8 cellular contexts compared by ENCODE assay signal in genomic region chr14:103522649-103523582, GRCh38. TPM values are rescaled to one million over a fixed set of nuclear protein-coding genes. Genes with fewer than 3 reads are reported as not detected.
DNase-seq lines count a peak whose midpoint lies in the region; ATAC-seq, FAIRE-seq and TF ChIP-seq lines count a peak whose summit lies in the region.

Gene CKB, minus strand, starts transcription at chr14:103522830. Its CDS starts 337 bp downstream, at chr14:103522493.

- TF ChIP-seq CTCF in HepG2 (CRISPR knock-in tag; IDR thresholded peaks at IDR 0.05): no peak

- H3K36me3 ChIP-seq in HepG2 (replicated peaks in 1 of 2; ENCODE audit: control insufficient read depth in 1 of 2, insufficient read depth in 2 of 2, low read length in 2 of 2): peaks cover 0 to 10% of the 10 kb centered on the region in 2 experiments; a peak in 3 of 5 replicates
- peaks cover 0 to 5% (median 0%) of the 10 kb centered on the region in 5 donors for H3K36me3 ChIP-seq in subcutaneous abdominal adipose tissue (ENCODE audit: control insufficient read depth in 5 of 5, insufficient read depth in 5 of 5, low read length in 5 of 5)

- POLR2A ChIA-PET in HepG2 (lab: Yijun Ruan, JAX): interaction anchor here (1.1 to 1.6 kb wide), 4 partner anchors 13 to 27 kb away, joined by 3 to 9 read pairs (median 5); no protein-coding TSS in a partner anchor

- in situ Hi-C loops in HepG2 (cut with HindIII; ENCODE audit: extremely low pct_ligation_motif_present, low pct_unique_long_range_greater_than_20kb): no loop called here

- peak; percentile 30 for DNase-seq in COLO829 (ENCODE audit: low spot score)
- peak; percentile 91 for DNase-seq in HuH-7 (ENCODE audit: low spot score)
- DNase-seq in RPMI8226: peak; percentile 75
- DNase-seq in dermis blood vessel endothelial cell: peak; percentile 57
- no peak for DNase-seq in HepG2 (ENCODE audit: low spot score)
- no peak for DNase-seq in MV-4-11 (lab: John Stamatoyannopoulos, UW)

- no peaks in the 10 kb centered on the region for H4K20me1 ChIP-seq in HepG2 (ENCODE audit: insufficient read depth, low read length)

- no peak within 1 kb of the TSS for H2AFZ ChIP-seq in HepG2 (ENCODE audit: low read length)

- H3K27me3 ChIP-seq in HepG2 (ENCODE audit: control insufficient read depth in 1 of 2, insufficient read depth in 2 of 2, low read length in 2 of 2) (no peaks in the 10 kb centered on the region), subcutaneous abdominal adipose tissue (ENCODE audit: control insufficient read depth in 5 of 5, insufficient read depth in 4 of 5, low read length in 5 of 5) (no peaks in the 10 kb centered on the region)

- 57% methylated on average over 36 of the region's 107 CpGs for WGBS in HepG2 (ENCODE audit: low lambda C conversion rate)

- CTCF ChIA-PET in HepG2 (lab: Yijun Ruan, JAX; ENCODE audit: low intra/inter-chr PET ratio, low total read pairs): no interaction called here

- peaks cover 7% of the 10 kb centered on the region for H3K79me2 ChIP-seq in HepG2 (ENCODE audit: insufficient read depth, low read length)

- H3K9me3 ChIP-seq in HepG2 (ENCODE audit: low read length) (no peaks in the 10 kb centered on the region), subcutaneous abdominal adipose tissue (ENCODE audit: control insufficient read depth in 5 of 5, low read length in 5 of 5) (no peaks in the 10 kb centered on the region)

- H3K9ac ChIP-seq in HepG2 (ENCODE audit: insufficient read depth, low read depth, low read length) (peak within 1 kb of the TSS; percentile 73), subcutaneous abdominal adipose tissue (ENCODE audit: low read length in 5 of 5) (peak within 1 kb of the TSS in 1 of 5 donors; percentile 52)

- no peak for FAIRE-seq in HepG2 (lab: Jason Lieb, UNC)

- no peak for TF ChIP-seq RAD21 in HepG2 (CRISPR knock-in tag; IDR thresholded peaks at IDR 0.05)

- H3K4me2 ChIP-seq in HepG2 (ENCODE audit: low read depth, low read length): peak within 1 kb of the TSS; percentile 85

- peak; percentile 8 for ATAC-seq in HepG2
- no peak for ATAC-seq in HG03095 (IDR thresholded peaks at IDR 0.05; ENCODE audit: unreplicated experiment)

- H3K4me3 ChIP-seq in HepG2 (replicated peaks in 1 of 3; ENCODE audit: insufficient read depth in 1 of 3, low read depth in 2 of 3, low read length in 3 of 3) (peak within 1 kb of the TSS; percentile 68 to 81 (median 70); a peak in 5 of 6 replicates), subcutaneous abdominal adipose tissue (ENCODE audit: low read depth in 1 of 5, low read length in 5 of 5) (peak within 1 kb of the TSS in 4 of 5 donors; percentile 63 to 73 (median 66))

- TF ChIP-seq EP300 in HepG2 (IDR thresholded peaks at IDR 0.05; ENCODE audit: low read depth in 2 of 2, low read length in 2 of 2) (no peak), HepG2 (CRISPR knock-in tag; IDR thresholded peaks at IDR 0.05; ENCODE audit: borderline replicate concordance) (no peak)

- TF ChIP-seq POLR2A in HepG2 (IDR thresholded peaks at IDR 0.05; ENCODE audit: insufficient read depth in 1 of 2, low read depth in 2 of 2, low read length in 2 of 2): peak; percentile 67 to 82

- BruUV-seq in HepG2 (replicated peaks; lab: Mats Ljungman, UMichigan): no TSS peak

- H3K27ac ChIP-seq in HepG2 (ENCODE audit: extremely low read length, insufficient read depth, low read length) (peak within 1 kb of the TSS; percentile 39), subcutaneous abdominal adipose tissue (ENCODE audit: low read depth, low read length) (no peak within 1 kb of the TSS)

- H3K4me1 ChIP-seq in HepG2 (ENCODE audit: insufficient read depth, low read length): peaks cover 66% of the 10 kb centered on the region
- H3K4me1 ChIP-seq in subcutaneous abdominal adipose tissue (ENCODE audit: control insufficient read depth in 5 of 5, insufficient read depth in 5 of 5, low read length in 5 of 5): peaks cover 1 to 74% (median 59%) of the 10 kb centered on the region in 5 donors

- intact Hi-C loops in HepG2 (cut with micrococcal nuclease; ENCODE audit: unreplicated experiment): no loop called here

TF ChIP-seq in HepG2, 621 proteins besides CTCF, POLR2A, EP300 and RAD21 (continues in another document):
- no peak for TF ChIP-seq ZNF224 (CRISPR knock-in tag; IDR thresholded peaks at IDR 0.05)
- TF ChIP-seq ZNF766 (CRISPR knock-in tag; IDR thresholded peaks at IDR 0.05; ENCODE audit: borderline replicate concordance): no peak
- TF ChIP-seq, protein P1, sequence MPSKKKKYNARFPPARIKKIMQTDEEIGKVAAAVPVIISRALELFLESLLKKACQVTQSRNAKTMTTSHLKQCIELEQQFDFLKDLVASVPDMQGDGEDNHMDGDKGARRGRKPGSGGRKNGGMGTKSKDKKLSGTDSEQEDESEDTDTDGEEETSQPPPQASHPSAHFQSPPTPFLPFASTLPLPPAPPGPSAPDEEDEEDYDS (CRISPR knock-in tag; IDR thresholded peaks at IDR 0.05): peak; percentile 81
- TF ChIP-seq ZBTB7A (CRISPR knock-in tag; IDR thresholded peaks at IDR 0.05): peak; percentile 47; the same call in 1 of the 2 replicates
- no peak for TF ChIP-seq RARA (CRISPR knock-in tag; IDR thresholded peaks at IDR 0.05)
- TF ChIP-seq RFX5 (IDR thresholded peaks at IDR 0.05; ENCODE audit: low read depth, low read length): no peak
- no peak for TF ChIP-seq KAT2B (IDR thresholded peaks at IDR 0.05; ENCODE audit: borderline replicate concordance, low read depth, low read length)
- no peak for TF ChIP-seq NFATC3 (CRISPR knock-in tag; IDR thresholded peaks at IDR 0.05)
- TF ChIP-seq NFYB (CRISPR knock-in tag; IDR thresholded peaks at IDR 0.05): peak; percentile 82
- no peak for TF ChIP-seq ZBTB44 (CRISPR knock-in tag; IDR thresholded peaks at IDR 0.05)
- no peak for TF ChIP-seq HNF4A (CRISPR knock-in tag; IDR thresholded peaks at IDR 0.05)
- TF ChIP-seq MTERF4 (CRISPR knock-in tag; IDR thresholded peaks at IDR 0.05): no peak
- peak; percentile 38; the same call in 1 of the 2 replicates for TF ChIP-seq PATZ1 (CRISPR knock-in tag; IDR thresholded peaks at IDR 0.05)

RNA-seq across cellular contexts. Expression of gene CKB, which starts in this region (rescaled TPM):
- total RNA-seq in dermis blood vessel endothelial cell (2.6 and 3.2 TPM in 2 replicates), HepG2 (2016; rRNA removed; fragmentation: Illumina TruSeq; extraction: Trizol) (82.3 and 92.4 TPM in 2 replicates)
- 35.0 and 38.6 TPM in 2 replicates for total RNA-seq in HepG2 (2016; cell fraction: cytosol; rRNA removed; fragmentation: Illumina TruSeq; extraction: Trizol; ENCODE audit: low read depth)
- 77.0 and 90.7 TPM in 2 replicates for total RNA-seq in HepG2 (2016; cell fraction: insoluble cytoplasmic fraction; rRNA removed; fragmentation: Illumina TruSeq; extraction: Trizol)
- total RNA-seq in HepG2 (2016; cell fraction: membrane; rRNA removed; fragmentation: Illumina TruSeq; extraction: Trizol): 39.1 and 44.5 TPM in 2 replicates
- 55.0 and 62.1 TPM in 2 replicates for total RNA-seq in HepG2 (2016; cell fraction: nucleus; rRNA removed; fragmentation: Illumina TruSeq; extraction: Trizol)
- 179 and 217 TPM in 2 replicates for polyA plus RNA-seq in HepG2 (2011; rRNA removed)
- polyA plus RNA-seq in HepG2 (2011; cell fraction: cytosol; rRNA removed): 94.2 and 257 TPM in 2 replicates
- polyA plus RNA-seq in HepG2 (2011; cell fraction: nucleus; rRNA removed): 634 and 1,191 TPM in 2 replicates
- polyA plus RNA-seq in HepG2 (2012): 136 and 210 TPM in 2 replicates
- polyA plus RNA-seq in HepG2 (2016; cell fraction: cytosol; fragmentation: Illumina TruSeq; extraction: Trizol; ENCODE audit: low read depth): 60.2 and 68.2 TPM in 2 replicates
- 156 and 198 TPM in 2 replicates for polyA plus RNA-seq in HepG2 (2016; cell fraction: insoluble cytoplasmic fraction; fragmentation: Illumina TruSeq; extraction: Trizol; ENCODE audit: low read depth)
- polyA plus RNA-seq in HepG2 (2016; cell fraction: membrane; fragmentation: Illumina TruSeq; extraction: Trizol; ENCODE audit: low read depth): 60.4 and 60.5 TPM in 2 replicates
- polyA plus RNA-seq in HepG2 (2016; cell fraction: nucleus; fragmentation: Illumina TruSeq; extraction: Trizol; ENCODE audit: insufficient read depth, low read depth): 164 and 170 TPM in 2 replicates
- polyA minus RNA-seq in HepG2 (2011; rRNA and poly(A)+ RNA removed; ENCODE audit: low replicate concordance): 111 and 125 TPM in 2 replicates
- polyA minus RNA-seq in HepG2 (2011; cell fraction: cytosol; rRNA and poly(A)+ RNA removed): 96.8 and 156 TPM in 2 replicates
- polyA minus RNA-seq in HepG2 (2011; cell fraction: nucleus; rRNA and poly(A)+ RNA removed): 34.2 and 39.0 TPM in 2 replicates

Comparison
In these comparisons a context has a peak if more than half of its experiments do, and no peak if none do; other contexts are left out.
1. DNase-seq: peak in COLO829 (single experiment), HuH-7 (single experiment), RPMI8226 (single experiment) and dermis blood vessel endothelial cell (single experiment); none in HepG2 (single experiment) and MV-4-11 (single experiment).